Comparison of ENCODE assay signal across 20 cellular contexts in genomic region chr19:4366666-4367335, GRCh38. TPM values are rescaled to one million over a fixed set of nuclear protein-coding genes. Genes with fewer than 3 reads are reported as not detected.
DNase-seq lines count a peak whose midpoint lies in the region; ATAC-seq and TF ChIP-seq lines count a peak whose summit lies in the region.
"Had no signal": no experiment of that assay in that cellular context is flagged by ENCODE, and none has a peak within 500 bp of the region (broad histone marks: within the 10 kb centered on the region; RNA-seq: fewer than 3 reads in every experiment).

No MANE protein-coding gene starts in this region.

- POLR2A ChIA-PET in activated CD4-positive, alpha-beta T cell treated with anti-CD3 and anti-CD28 coated beads, Interleukin-2, amount 10 ng/mL, durations not matched to agents 7 days and 5 days (lab: Charles Lee), result no interaction called here
- POLR2A ChIA-PET in activated CD8-positive, alpha-beta T cell treated with anti-CD3 and anti-CD28 coated beads for 36 hours (lab: Charles Lee), result interaction anchor here (0.6 kb wide), 2 partner anchors 78 to 91 kb away, joined by 3 read pairs; no protein-coding TSS in a partner anchor

- no peaks in the 10 kb centered on the region for H3K27me3 Mint-ChIP-seq in activated CD4-positive, alpha-beta T cell treated with anti-CD3 and anti-CD28 coated beads, Interleukin-2, amount 10 ng/mL, durations not matched to agents 7 days and 5 days
- no peaks in the 10 kb centered on the region for H3K27me3 Mint-ChIP-seq in activated CD8-positive, alpha-beta T cell treated with anti-CD3 and anti-CD28 coated beads for 36 hours
- H3K27me3 Mint-ChIP-seq in naive B cell, result no peaks in the 10 kb centered on the region

- CTCF ChIA-PET in activated CD4-positive, alpha-beta T cell treated with anti-CD3 and anti-CD28 coated beads, Interleukin-2, amount 10 ng/mL, durations not matched to agents 7 days and 5 days (lab: Charles Lee), result interaction anchor here (1.2 to 3.6 kb wide), 3 partner anchors 34 to 96 kb away, joined by 3 to 23 read pairs (median 9); partner anchors contain the start of gene SH3GL1
- CTCF ChIA-PET in activated CD8-positive, alpha-beta T cell treated with anti-CD3 and anti-CD28 coated beads for 36 hours (lab: Charles Lee), result interaction anchor here (1.1 to 1.8 kb wide), 3 partner anchors 15 to 100 kb away, joined by 4 to 5 read pairs (median 4); partner anchors contain the start of gene SH3GL1

- no peak for DNase-seq in activated CD4-positive, alpha-beta T cell treated with anti-CD3 and anti-CD28 coated beads, Interleukin-2, amount 10 ng/mL, durations not matched to agents 7 days and 5 days
- no peak for DNase-seq in activated CD4-positive, alpha-beta T cell treated with anti-CD3 and anti-CD28 coated beads for 1 hour
- no peak for DNase-seq in activated CD8-positive, alpha-beta T cell treated with anti-CD3 and anti-CD28 coated beads for 36 hours
- DNase-seq in naive B cell, result no peak
- DNase-seq in stimulated activated effector memory CD8-positive, alpha-beta T cell treated with anti-CD3 and anti-CD28 coated beads, Interleukin-12 subunit alpha, Interleukin-12 subunit beta, amount 100 ng/mL, for 72 hours (ENCODE audit: low spot score in 2 of 2), result no peak
- DNase-seq in COR-L47 (lab: John Stamatoyannopoulos, UW), result no peak
- no peak for DNase-seq in NCI-H510A treated with DMSO at 0.1 percent for 48 hours (lab: John Stamatoyannopoulos, UW)
- DNase-seq in epidermal melanocyte (ENCODE audit: insufficient read length, low spot score), result no peak
- DNase-seq: activated CD8-positive, alpha-beta memory T cell treated with anti-CD3 and anti-CD28 coated beads for 24 hours; activated T-cell treated with anti-CD3 and anti-CD28 coated beads, Interleukin-2, amount 50 U/mL, for 72 hours; DMS53; head of caudate nucleus; left lung; NCI-H1417 treated with DMSO at 0.1 percent for 48 hours; NCI-H69; right lobe of liver; Right ventricle myocardium superior; stimulated activated CD4-positive, alpha-beta T cell treated with anti-CD3 and anti-CD28 coated beads, Interleukin-15, amount 100 ng/mL, for 24 hours; testis had no signal

- H3K4me1 Mint-ChIP-seq in activated CD4-positive, alpha-beta T cell treated with anti-CD3 and anti-CD28 coated beads, Interleukin-2, amount 10 ng/mL, durations not matched to agents 7 days and 5 days, result peaks cover 52% of the 10 kb centered on the region
- H3K4me1 Mint-ChIP-seq in activated CD8-positive, alpha-beta T cell treated with anti-CD3 and anti-CD28 coated beads for 36 hours (ENCODE audit: low read depth), result peaks cover 36% of the 10 kb centered on the region
- H3K4me1 Mint-ChIP-seq in naive B cell, result peaks cover 29 to 41% (median 41%) of the 10 kb centered on the region in 3 donors
- peaks cover 54% of the 10 kb centered on the region for H3K4me1 Mint-ChIP-seq in stimulated activated effector memory CD8-positive, alpha-beta T cell treated with anti-CD3 and anti-CD28 coated beads, Interleukin-12 subunit alpha, Interleukin-12 subunit beta, amount 100 ng/mL, for 72 hours

- intact Hi-C loops in activated CD8-positive, alpha-beta T cell treated with anti-CD3 and anti-CD28 coated beads for 36 hours (cut with micrococcal nuclease), result no loop called here

- no peaks in the 10 kb centered on the region for H3K9me3 Mint-ChIP-seq in activated CD4-positive, alpha-beta T cell treated with anti-CD3 and anti-CD28 coated beads, Interleukin-2, amount 10 ng/mL, durations not matched to agents 7 days and 5 days
- H3K9me3 Mint-ChIP-seq in activated CD8-positive, alpha-beta T cell treated with anti-CD3 and anti-CD28 coated beads for 36 hours, result no peaks in the 10 kb centered on the region
- no peaks in the 10 kb centered on the region for H3K9me3 Mint-ChIP-seq in naive B cell
- no peaks in the 10 kb centered on the region for H3K9me3 Mint-ChIP-seq in stimulated activated effector memory CD8-positive, alpha-beta T cell treated with anti-CD3 and anti-CD28 coated beads, Interleukin-12 subunit alpha, Interleukin-12 subunit beta, amount 100 ng/mL, for 72 hours
- H3K9me3 Mint-ChIP-seq: activated T-cell treated with anti-CD3 and anti-CD28 coated beads, Interleukin-2, amount 50 U/mL, for 72 hours had no signal

- TF ChIP-seq CTCF in activated CD8-positive, alpha-beta T cell treated with anti-CD3 and anti-CD28 coated beads for 36 hours (IDR thresholded peaks at IDR 0.05), result no peak

- no peak overlapping the region for H3K4me3 Mint-ChIP-seq in activated CD4-positive, alpha-beta T cell treated with anti-CD3 and anti-CD28 coated beads, Interleukin-2, amount 10 ng/mL, durations not matched to agents 7 days and 5 days
- H3K4me3 Mint-ChIP-seq in activated CD8-positive, alpha-beta T cell treated with anti-CD3 and anti-CD28 coated beads for 36 hours, result no peak overlapping the region
- H3K4me3 Mint-ChIP-seq in naive B cell, result peak overlapping the region in 2 of 8 donors; percentile 33 to 73
- H3K4me3 Mint-ChIP-seq in stimulated activated effector memory CD8-positive, alpha-beta T cell treated with anti-CD3 and anti-CD28 coated beads, Interleukin-12 subunit alpha, Interleukin-12 subunit beta, amount 100 ng/mL, for 72 hours, result no peak overlapping the region
- H3K4me3 Mint-ChIP-seq: activated T-cell treated with anti-CD3 and anti-CD28 coated beads, Interleukin-2, amount 50 U/mL, for 72 hours had no signal

- peaks cover 24% of the 10 kb centered on the region for H3K36me3 Mint-ChIP-seq in activated CD4-positive, alpha-beta T cell treated with anti-CD3 and anti-CD28 coated beads, Interleukin-2, amount 10 ng/mL, durations not matched to agents 7 days and 5 days (ENCODE audit: low read depth)
- peaks cover 17% of the 10 kb centered on the region for H3K36me3 Mint-ChIP-seq in activated CD8-positive, alpha-beta T cell treated with anti-CD3 and anti-CD28 coated beads for 36 hours (ENCODE audit: low read depth)
- H3K36me3 Mint-ChIP-seq in naive B cell, result no peaks in the 10 kb centered on the region
- peaks cover 84% of the 10 kb centered on the region for H3K36me3 Mint-ChIP-seq in stimulated activated effector memory CD8-positive, alpha-beta T cell treated with anti-CD3 and anti-CD28 coated beads, Interleukin-12 subunit alpha, Interleukin-12 subunit beta, amount 100 ng/mL, for 72 hours

- H3K27ac Mint-ChIP-seq in activated CD4-positive, alpha-beta T cell treated with anti-CD3 and anti-CD28 coated beads, Interleukin-2, amount 10 ng/mL, durations not matched to agents 7 days and 5 days, result peak overlapping the region; percentile 93
- H3K27ac Mint-ChIP-seq in activated CD8-positive, alpha-beta T cell treated with anti-CD3 and anti-CD28 coated beads for 36 hours, result peak overlapping the region; percentile 49
- peak overlapping the region in 5 of 6 donors; percentile 33 to 97 (median 87) for H3K27ac Mint-ChIP-seq in naive B cell
- peak overlapping the region; percentile 95 for H3K27ac Mint-ChIP-seq in stimulated activated effector memory CD8-positive, alpha-beta T cell treated with anti-CD3 and anti-CD28 coated beads, Interleukin-12 subunit alpha, Interleukin-12 subunit beta, amount 100 ng/mL, for 72 hours
- H3K27ac Mint-ChIP-seq: activated T-cell treated with anti-CD3 and anti-CD28 coated beads, Interleukin-2, amount 50 U/mL, for 72 hours had no signal

- no peak for ATAC-seq in activated CD8-positive, alpha-beta T cell treated with anti-CD3 and anti-CD28 coated beads for 36 hours
- ATAC-seq in naive B cell (ENCODE audit: low read depth in 2 of 2), result no peak
- ATAC-seq in stimulated activated effector memory CD8-positive, alpha-beta T cell treated with anti-CD3 and anti-CD28 coated beads, Interleukin-12 subunit alpha, Interleukin-12 subunit beta, amount 100 ng/mL, for 72 hours, result no peak
- ATAC-seq: A549; activated T-cell treated with anti-CD3 and anti-CD28 coated beads, Interleukin-2, amount 50 U/mL, for 72 hours; left lung; right lobe of liver had no signal

RNA-seq across cellular contexts. Expression of gene MPND, which starts 23.4 kb away (rescaled TPM):
- total RNA-seq in activated CD4-positive, alpha-beta T cell treated with anti-CD3 and anti-CD28 coated beads, Interleukin-2, amount 10 ng/mL, durations not matched to agents 7 days and 5 days, result 10 to 100 TPM; 21.2 to 28.1 TPM
- total RNA-seq in activated CD8-positive, alpha-beta T cell treated with anti-CD3 and anti-CD28 coated beads for 36 hours, result 10 to 100 TPM; 15.5 to 16.6 TPM
- polyA plus RNA-seq in naive B cell (ENCODE audit: low read depth in 6 of 6), result 1 to 10 TPM; 4.6 to 6.3 (median 5.4) TPM

RNA-seq across cellular contexts. Expression of gene STAP2, which starts 28.2 kb away (rescaled TPM):
- 10 to 100 TPM; 10.4 to 11.9 TPM for total RNA-seq in activated CD4-positive, alpha-beta T cell treated with anti-CD3 and anti-CD28 coated beads, Interleukin-2, amount 10 ng/mL, durations not matched to agents 7 days and 5 days
- 10 to 100 TPM in 1 of 2 experiments, 1 to 10 TPM in 1; 9.6 to 14.6 TPM for total RNA-seq in activated CD8-positive, alpha-beta T cell treated with anti-CD3 and anti-CD28 coated beads for 36 hours
- under 1 TPM in 1 of 6 donors, not detected in 5; 0.94 TPM for polyA plus RNA-seq in naive B cell (ENCODE audit: low read depth in 6 of 6)

RNA-seq across cellular contexts. Expression of gene SH3GL1, which starts 33.5 kb away (rescaled TPM):
- 10 to 100 TPM; 67.7 to 68.2 TPM for total RNA-seq in activated CD4-positive, alpha-beta T cell treated with anti-CD3 and anti-CD28 coated beads, Interleukin-2, amount 10 ng/mL, durations not matched to agents 7 days and 5 days
- 10 to 100 TPM; 53.1 to 59.2 TPM for total RNA-seq in activated CD8-positive, alpha-beta T cell treated with anti-CD3 and anti-CD28 coated beads for 36 hours
- polyA plus RNA-seq in naive B cell (ENCODE audit: low read depth in 6 of 6), result 10 to 100 TPM in 5 of 6 donors, 1 to 10 TPM in 1; 4.9 to 18.5 (median 12.7) TPM

RNA-seq across cellular contexts. Expression of gene CHAF1A, which starts 35.6 kb away (rescaled TPM):
- total RNA-seq in activated CD4-positive, alpha-beta T cell treated with anti-CD3 and anti-CD28 coated beads, Interleukin-2, amount 10 ng/mL, durations not matched to agents 7 days and 5 days, result 10 to 100 TPM; 77.1 to 83.7 TPM
- 10 to 100 TPM; 78.3 to 80.5 TPM for total RNA-seq in activated CD8-positive, alpha-beta T cell treated with anti-CD3 and anti-CD28 coated beads for 36 hours
- 1 to 10 TPM in 5 of 6 donors, under 1 TPM in 1; 0.14 to 4.8 (median 2.7) TPM for polyA plus RNA-seq in naive B cell (ENCODE audit: low read depth in 6 of 6)
